Comparison of ENCODE assay signal across 9 cellular contexts in the genomic region with DNA sequence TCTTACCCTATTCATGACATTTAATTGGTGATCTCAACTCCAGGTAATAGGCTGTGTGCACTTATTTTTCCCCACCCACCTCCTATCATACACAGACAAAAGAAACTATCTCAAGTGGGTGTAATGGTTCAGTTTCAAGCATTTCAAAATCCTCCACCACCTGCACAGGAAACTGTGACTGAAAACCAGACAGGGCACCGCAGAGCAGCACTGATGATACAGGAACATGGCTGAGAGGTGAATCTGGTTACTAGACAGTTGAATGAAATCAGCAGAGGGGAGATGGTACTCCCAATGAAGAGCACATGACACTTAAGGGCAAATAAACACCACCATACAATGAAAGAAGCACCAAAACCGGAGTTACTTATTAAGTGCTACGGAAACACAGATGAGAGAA.
DNase-seq lines count a peak whose midpoint lies in the region; ATAC-seq, FAIRE-seq and TF ChIP-seq lines count a peak whose summit lies in the region.
"Had no signal": no experiment of that assay in that cellular context is flagged by ENCODE, and none has a peak within 500 bp of the region (broad histone marks: within the 10 kb centered on the region; RNA-seq: fewer than 3 reads in every experiment).

No MANE protein-coding gene starts in this region.

- CTCF ChIA-PET in GM12878 (lab: Yijun Ruan, JAX), result interaction anchor here (1.2 to 3.0 kb wide), 5 partner anchors 9 to 118 kb away, joined by 3 to 12 read pairs (median 4); no protein-coding TSS in a partner anchor

- intact Hi-C loops in GM12878 (cut with micrococcal nuclease; ENCODE audit: unreplicated experiment), result loop anchor here (2.0 to 5.0 kb wide), 3 partner anchors 42 to 139 kb away; no protein-coding TSS in a partner anchor

- H2AFZ ChIP-seq in GM12878 (ENCODE audit: control insufficient read depth, low read depth, low read length), result no peak overlapping the region

- H3K27me3 ChIP-seq in GM12878 (replicated peaks in 1 of 2; ENCODE audit: control insufficient read depth in 2 of 2, insufficient read depth in 2 of 2, low read length in 1 of 2), result no peaks in the 10 kb centered on the region

- in situ Hi-C loops in GM12878 (cut with MboI), result no loop called here

- TF ChIP-seq EP300 in GM12878 (IDR thresholded peaks at IDR 0.05; ENCODE audit: borderline replicate concordance in 1 of 2, control insufficient read depth in 1 of 2, low read depth in 2 of 2, low read length in 2 of 2), result peak; percentile 50 to 89; a peak in 3 of 4 replicates

- POLR2A ChIA-PET in GM12878 (lab: Charles Lee), result interaction anchor here (1.2 to 2.9 kb wide), 3 partner anchors 10 to 46 kb away, joined by 3 to 6 read pairs (median 5); no protein-coding TSS in a partner anchor

- peaks cover 27% of the 10 kb centered on the region for H3K4me1 ChIP-seq in GM12878 (ENCODE audit: control insufficient read depth, insufficient read depth, low read length)

- DNase-seq in NCI-H1092 treated with DMSO at 0.1 percent for 48 hours (lab: John Stamatoyannopoulos, UW), result peak; percentile 37
- no peak for DNase-seq in NCI-H1092 (lab: John Stamatoyannopoulos, UW)
- DNase-seq in T-helper 1 cell, result peak; percentile 8 to 92 (median 57)
- peak; percentile 88 for DNase-seq in GM12878 (ENCODE audit: low read depth, low spot score)
- DNase-seq in stimulated activated CD4-positive, alpha-beta T cell treated with anti-CD3 and anti-CD28 coated beads, TNF-alpha, amount 100 ng/mL, for 4 hours (ENCODE audit: low read depth in 3 of 3), result peak in 2 of 3 experiments; percentile 56 to 57
- no peak for DNase-seq in cerebellar nuclear complex (lab: John Stamatoyannopoulos, UW)
- DNase-seq in NCI-H524 treated with DMSO at 0.1 percent for 48 hours (lab: John Stamatoyannopoulos, UW), result no peak

- no peak overlapping the region for H3K9ac ChIP-seq in GM12878 (ENCODE audit: control insufficient read depth, insufficient read depth, low read length)

- RAD21 ChIA-PET in GM12878 (lab: Charles Lee; ENCODE audit: unreplicated experiment), result interaction anchor here (0.7 to 1.8 kb wide), 7 partner anchors 8 to 135 kb away, joined by 3 to 6 read pairs (median 4); no protein-coding TSS in a partner anchor

- H3K36me3 ChIP-seq in GM12878 (ENCODE audit: control insufficient read depth in 2 of 2, insufficient read depth in 2 of 2, low read length in 1 of 2), result peaks cover 2% of the 10 kb centered on the region in 2 experiments; a peak in 2 of 4 replicates

- H3K4me2 ChIP-seq in GM12878 (ENCODE audit: control insufficient read depth, insufficient read depth), result peak overlapping the region; percentile 23; the same call in 1 of the 2 replicates

- peak; percentile 61 for FAIRE-seq in GM12878 (lab: Jason Lieb, UNC)
- FAIRE-seq: A204.1 had no signal

- peaks cover 6% of the 10 kb centered on the region for H3K79me2 ChIP-seq in GM12878 (ENCODE audit: control insufficient read depth, insufficient read depth, low read length)

- TF ChIP-seq CTCF in GM12878 (IDR thresholded peaks at IDR 0.05 in 2 of 3, conservative IDR thresholded peaks at IDR 0.05 in 1 of 3; ENCODE audit: control insufficient read depth in 2 of 3, extremely low read depth in 1 of 3, insufficient read depth in 1 of 3, low read depth in 3 of 3, low read length in 3 of 3), result no peak

- peak; percentile 40; the same call in 1 of the 2 replicates for TF ChIP-seq RAD21 in GM12878 (IDR thresholded peaks at IDR 0.05; ENCODE audit: insufficient read depth, low read depth, low read length)

- ATAC-seq in HG03064 (IDR thresholded peaks at IDR 0.05; ENCODE audit: low read depth, unreplicated experiment) (peak; percentile 91), GM12878 (peak; percentile 94)

- no peak for TF ChIP-seq POLR2A in GM12878 (IDR thresholded peaks at IDR 0.05; ENCODE audit: low read depth, low read length)

- H4K20me1 ChIP-seq in GM12878 (ENCODE audit: control insufficient read depth, insufficient read depth), result no peaks in the 10 kb centered on the region

- SMC1A ChIA-PET in GM12878 (lab: Charles Lee; ENCODE audit: uncharacterized antibody, unreplicated experiment), result interaction anchor here (1.3 to 4.4 kb wide), 8 partner anchors 9 to 138 kb away, joined by 3 to 21 read pairs (median 5); no protein-coding TSS in a partner anchor

- BruUV-seq in GM12878 (replicated peaks; lab: Mats Ljungman, UMichigan), result no TSS peak

- peaks cover 4% of the 10 kb centered on the region; the same call in 2 of the 3 replicates for H3K9me3 ChIP-seq in GM12878 (replicated peaks; ENCODE audit: control insufficient read depth, insufficient read depth, low read length)

- 68% methylated on average over 3 of the region's 3 CpGs for WGBS in GM12878 (ENCODE audit: insufficient coverage, insufficient replicate concordance, low lambda C conversion rate, missing lambda C conversion rate)

- no peak overlapping the region for H3K27ac ChIP-seq in GM12878 (ENCODE audit: control insufficient read depth, insufficient read depth)

- H3K4me3 ChIP-seq in GM12878, result no peak overlapping the region

TF ChIP-seq in GM12878, 131 proteins besides CTCF, POLR2A, EP300 and RAD21 (continues in another document):
- TF ChIP-seq PAX5 (IDR thresholded peaks at IDR 0.05; ENCODE audit: borderline replicate concordance, low read depth, low read length) (peak; percentile 94), NFIC (IDR thresholded peaks at IDR 0.05; ENCODE audit: low read depth, low read length) (peak; percentile 96), TCF12 (IDR thresholded peaks at IDR 0.05; ENCODE audit: low read depth, low read length) (peak; percentile 99), CHD1 (IDR thresholded peaks at IDR 0.05; ENCODE audit: low read depth, low read length) (no peak), SREBF1 (IDR thresholded peaks at IDR 0.05; ENCODE audit: low read length) (no peak), TCF3 (IDR thresholded peaks at IDR 0.05; ENCODE audit: borderline replicate concordance, insufficient read depth, low read depth, low read length) (peak; percentile 99), MEF2B (IDR thresholded peaks at IDR 0.05; ENCODE audit: partially characterized antibody, poor library complexity, severe bottlenecking) (peak; percentile 64), SPI1 (IDR thresholded peaks at IDR 0.05; ENCODE audit: borderline replicate concordance, insufficient read depth, low read depth, low read length) (no peak), FOS (IDR thresholded peaks at IDR 0.05; ENCODE audit: borderline replicate concordance, extremely low read depth, insufficient read length) (no peak), MYC (IDR thresholded peaks at IDR 0.05; ENCODE audit: insufficient read depth, insufficient read length, insufficient replicate concordance, low read length, severe bottlenecking) (no peak), CHD4 (IDR thresholded peaks at IDR 0.05) (no peak; the same call in 1 of the 2 replicates), RB1 (IDR thresholded peaks at IDR 0.05; ENCODE audit: borderline replicate concordance) (no peak), BCL11A (IDR thresholded peaks at IDR 0.05; ENCODE audit: low read depth, low read length) (peak; percentile 94)
- TF ChIP-seq, protein P1, sequence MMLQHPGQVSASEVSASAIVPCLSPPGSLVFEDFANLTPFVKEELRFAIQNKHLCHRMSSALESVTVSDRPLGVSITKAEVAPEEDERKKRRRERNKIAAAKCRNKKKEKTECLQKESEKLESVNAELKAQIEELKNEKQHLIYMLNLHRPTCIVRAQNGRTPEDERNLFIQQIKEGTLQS (IDR thresholded peaks at IDR 0.05; ENCODE audit: borderline replicate concordance, extremely low read depth, low read depth, low read length), result no peak
- TF ChIP-seq, protein P2, sequence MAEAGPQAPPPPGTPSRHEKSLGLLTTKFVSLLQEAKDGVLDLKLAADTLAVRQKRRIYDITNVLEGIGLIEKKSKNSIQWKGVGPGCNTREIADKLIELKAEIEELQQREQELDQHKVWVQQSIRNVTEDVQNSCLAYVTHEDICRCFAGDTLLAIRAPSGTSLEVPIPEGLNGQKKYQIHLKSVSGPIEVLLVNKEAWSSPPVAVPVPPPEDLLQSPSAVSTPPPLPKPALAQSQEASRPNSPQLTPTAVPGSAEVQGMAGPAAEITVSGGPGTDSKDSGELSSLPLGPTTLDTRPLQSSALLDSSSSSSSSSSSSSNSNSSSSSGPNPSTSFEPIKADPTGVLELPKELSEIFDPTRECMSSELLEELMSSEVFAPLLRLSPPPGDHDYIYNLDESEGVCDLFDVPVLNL (IDR thresholded peaks at IDR 0.05; ENCODE audit: low read depth, low read length), result no peak
- TF ChIP-seq, protein P3, sequence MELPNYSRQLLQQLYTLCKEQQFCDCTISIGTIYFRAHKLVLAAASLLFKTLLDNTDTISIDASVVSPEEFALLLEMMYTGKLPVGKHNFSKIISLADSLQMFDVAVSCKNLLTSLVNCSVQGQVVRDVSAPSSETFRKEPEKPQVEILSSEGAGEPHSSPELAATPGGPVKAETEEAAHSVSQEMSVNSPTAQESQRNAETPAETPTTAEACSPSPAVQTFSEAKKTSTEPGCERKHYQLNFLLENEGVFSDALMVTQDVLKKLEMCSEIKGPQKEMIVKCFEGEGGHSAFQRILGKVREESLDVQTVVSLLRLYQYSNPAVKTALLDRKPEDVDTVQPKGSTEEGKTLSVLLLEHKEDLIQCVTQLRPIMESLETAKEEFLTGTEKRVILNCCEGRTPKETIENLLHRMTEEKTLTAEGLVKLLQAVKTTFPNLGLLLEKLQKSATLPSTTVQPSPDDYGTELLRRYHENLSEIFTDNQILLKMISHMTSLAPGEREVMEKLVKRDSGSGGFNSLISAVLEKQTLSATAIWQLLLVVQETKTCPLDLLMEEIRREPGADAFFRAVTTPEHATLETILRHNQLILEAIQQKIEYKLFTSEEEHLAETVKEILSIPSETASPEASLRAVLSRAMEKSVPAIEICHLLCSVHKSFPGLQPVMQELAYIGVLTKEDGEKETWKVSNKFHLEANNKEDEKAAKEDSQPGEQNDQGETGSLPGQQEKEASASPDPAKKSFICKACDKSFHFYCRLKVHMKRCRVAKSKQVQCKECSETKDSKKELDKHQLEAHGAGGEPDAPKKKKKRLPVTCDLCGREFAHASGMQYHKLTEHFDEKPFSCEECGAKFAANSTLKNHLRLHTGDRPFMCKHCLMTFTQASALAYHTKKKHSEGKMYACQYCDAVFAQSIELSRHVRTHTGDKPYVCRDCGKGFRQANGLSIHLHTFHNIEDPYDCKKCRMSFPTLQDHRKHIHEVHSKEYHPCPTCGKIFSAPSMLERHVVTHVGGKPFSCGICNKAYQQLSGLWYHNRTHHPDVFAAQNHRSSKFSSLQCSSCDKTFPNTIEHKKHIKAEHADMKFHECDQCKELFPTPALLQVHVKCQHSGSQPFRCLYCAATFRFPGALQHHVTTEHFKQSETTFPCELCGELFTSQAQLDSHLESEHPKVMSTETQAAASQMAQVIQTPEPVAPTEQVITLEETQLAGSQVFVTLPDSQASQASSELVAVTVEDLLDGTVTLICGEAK (IDR thresholded peaks at IDR 0.05; ENCODE audit: borderline replicate concordance), result no peak

Comparison
In these comparisons a context has a peak if more than half of its experiments do, and no peak if none do; other contexts are left out.
1. DNase-seq: peak in NCI-H1092 treated with DMSO at 0.1 percent for 48 hours (single experiment), T-helper 1 cell (5 of 5), GM12878 (single experiment) and stimulated activated CD4-positive, alpha-beta T cell treated with anti-CD3 and anti-CD28 coated beads, TNF-alpha, amount 100 ng/mL, for 4 hours (2 of 3); none in NCI-H1092 (single experiment), cerebellar nuclear complex (0 of 2) and NCI-H524 treated with DMSO at 0.1 percent for 48 hours (single experiment).